Comparison of ENCODE assay signal across 16 cellular contexts in the genomic region with DNA sequence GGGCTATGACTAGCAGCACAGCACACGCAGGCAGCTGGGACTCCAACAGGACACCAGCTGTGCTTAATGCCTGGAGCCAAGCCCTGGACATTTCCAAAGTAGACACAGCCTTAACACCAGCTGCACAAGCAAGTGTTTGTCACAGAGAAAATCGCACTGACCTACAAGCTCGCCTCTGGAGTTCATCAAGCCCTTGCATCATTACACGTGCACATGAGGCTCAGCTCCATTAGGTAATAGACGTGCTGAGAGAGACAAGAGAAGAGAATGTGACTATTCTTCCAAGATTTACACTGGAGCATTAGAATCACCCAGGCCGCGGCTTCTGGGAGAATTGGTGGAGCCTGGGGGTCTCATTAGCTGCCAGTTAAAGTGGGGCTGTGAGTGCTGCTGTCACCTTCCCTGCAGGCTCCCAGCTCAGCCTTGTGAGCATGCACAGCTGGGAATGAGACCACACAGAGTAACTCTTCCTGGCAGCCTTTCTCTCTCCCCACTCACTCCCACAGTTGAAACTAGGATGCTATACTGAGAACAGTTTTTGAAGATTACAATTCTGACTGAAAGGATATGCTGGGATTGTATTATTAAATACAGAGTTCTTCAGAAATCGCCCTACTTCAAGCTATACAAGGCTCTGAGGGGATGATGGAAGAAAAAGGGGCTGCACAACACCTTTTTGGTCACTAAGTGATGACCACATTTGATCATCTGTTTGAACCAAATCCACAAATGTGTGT. TPM values are rescaled to one million over a fixed set of nuclear protein-coding genes. Genes with fewer than 3 reads are reported as not detected.
A peak's percentile ranks its signal among the peaks of the same experiment; 100 is the strongest.
DNase-seq lines count a peak whose midpoint lies in the region; ATAC-seq and TF ChIP-seq lines count a peak whose summit lies in the region.
"Had no signal": no experiment of that assay in that cellular context is flagged by ENCODE, and none has a peak within 500 bp of the region (broad histone marks: within the 10 kb centered on the region; RNA-seq: fewer than 3 reads in every experiment).

No MANE protein-coding gene starts in this region.

- H4K8ac ChIP-seq in H9 (replicated peaks; ENCODE audit: insufficient read length, low read depth, low read length): no peak overlapping the region

- no peak overlapping the region for H4K91ac ChIP-seq in H9 (ENCODE audit: insufficient read length, low read depth, low read length)

- no peak overlapping the region for H4K5ac ChIP-seq in H9 (ENCODE audit: insufficient read length, low read depth, low read length)

- H3K36me3 Mint-ChIP-seq in H9 (ENCODE audit: insufficient read depth in 1 of 3, low read depth in 3 of 3): peaks cover 0 to 13% (median 7%) of the 10 kb centered on the region in 3 experiments
- H3K36me3 Mint-ChIP-seq in osteocyte (ENCODE audit: unreplicated experiment): no peaks in the 10 kb centered on the region
- H3K36me3 Mint-ChIP-seq: CD4-positive, alpha-beta memory T cell had no signal

- no peak overlapping the region for H2AK5ac ChIP-seq in H9 (ENCODE audit: insufficient read length, low read length)

- H3K18ac ChIP-seq in H9 (ENCODE audit: insufficient read length, low read depth, low read length): peak overlapping the region; percentile 15

- 0 out of 2 replicates have a peak overlapping the region, but pooled peaks have one; percentile 21 for H3K14ac ChIP-seq in H9 (ENCODE audit: insufficient read depth, low read length)

- H3K27ac Mint-ChIP-seq in H9 (peak overlapping the region in 1 of 3 experiments; percentile 22; a peak in 1 of 7 replicates), osteocyte (ENCODE audit: unreplicated experiment) (peak overlapping the region; percentile 4)
- H3K27ac Mint-ChIP-seq: CD4-positive, alpha-beta memory T cell; T-cell had no signal

- H3K27me3 Mint-ChIP-seq in H9 (ENCODE audit: low read depth): no peaks in the 10 kb centered on the region
- H3K27me3 Mint-ChIP-seq in osteocyte (ENCODE audit: unreplicated experiment): peaks cover 28% of the 10 kb centered on the region

- no peaks in the 10 kb centered on the region for H3K79me2 ChIP-seq in H9 (ENCODE audit: insufficient read depth, low read length)

- ATAC-seq in HG03280 (IDR thresholded peaks at IDR 0.05; ENCODE audit: unreplicated experiment): no peak
- ATAC-seq in HG03159 (IDR thresholded peaks at IDR 0.05; ENCODE audit: unreplicated experiment): no peak
- ATAC-seq: T-cell had no signal

- no CpG with 5 or more reads among the region's 8 CpGs for WGBS in H9 (ENCODE audit: extremely low coverage, insufficient read length, low lambda C conversion rate)

- no peak overlapping the region for H3K23ac ChIP-seq in H9 (ENCODE audit: insufficient read length, low read depth, low read length)

- no peak overlapping the region for H3K56ac ChIP-seq in H9 (ENCODE audit: insufficient read length, low read depth, low read length)

- H3K27me3 ChIP-seq in H9 (ENCODE audit: insufficient read depth, low read length): no peaks in the 10 kb centered on the region

- H4K20me1 ChIP-seq in H9 (ENCODE audit: control insufficient read depth, insufficient read depth, insufficient read length): no peaks in the 10 kb centered on the region

- H2BK5ac ChIP-seq in H9 (ENCODE audit: insufficient read length, low read length): no peak overlapping the region

- DNase-seq in H9 (no peak), NCI-H774 (lab: John Stamatoyannopoulos, UW) (peak; percentile 8), fibroblast of the aortic adventitia (ENCODE audit: low read depth) (peak; percentile 6), osteocyte (ENCODE audit: extremely low spot score, unreplicated experiment) (no peak), KG1 (lab: John Stamatoyannopoulos, UW) (no peak), cerebellar nuclear complex (lab: John Stamatoyannopoulos, UW) (no peak)
- DNase-seq: activated CD4-positive, alpha-beta T cell treated with anti-CD3 and anti-CD28 coated beads, Interleukin-2, amount 50 U/mL, for 1 hour; activated naive CD4-positive, alpha-beta T cell; CD4-positive, alpha-beta memory T cell; cortex of kidney; HCEC 1CT; hippocampal formation; Karpas-422; T-cell had no signal

- no peak for TF ChIP-seq CTCF in H9 (conservative IDR thresholded peaks at IDR 0.05)
- TF ChIP-seq CTCF in fibroblast of the aortic adventitia (IDR thresholded peaks at IDR 0.05; ENCODE audit: insufficient read depth, low read length): no peak
- no peak for TF ChIP-seq CTCF in osteocyte (IDR thresholded peaks at IDR 0.05)

- no peak overlapping the region for H2AFZ ChIP-seq in H9 (ENCODE audit: low read length)

- H3K4me3 ChIP-seq in fibroblast of the aortic adventitia (ENCODE audit: low read depth, low read length): no peak overlapping the region

- H3T11ph ChIP-seq in H9 (ENCODE audit: low read length): no peak overlapping the region

- no peak overlapping the region for H2BK12ac ChIP-seq in H9 (ENCODE audit: insufficient read length, low read depth, low read length)

- no peak overlapping the region for H2BK15ac ChIP-seq in H9 (ENCODE audit: low read depth, low read length)

- H3K4me1 Mint-ChIP-seq in H9 (peaks cover 14 to 16% of the 10 kb centered on the region in 2 experiments), osteocyte (ENCODE audit: unreplicated experiment) (peaks cover 5% of the 10 kb centered on the region)
- H3K4me1 Mint-ChIP-seq: CD4-positive, alpha-beta memory T cell; T-cell had no signal

- peaks cover 9% of the 10 kb centered on the region; the same call in 1 of the 2 replicates for H3K4me1 ChIP-seq in H9 (ENCODE audit: insufficient read depth, low read length)

- no peak overlapping the region for H3K27ac ChIP-seq in H9 (ENCODE audit: insufficient read length, low read depth, low read length)

- H3K9me3 Mint-ChIP-seq in H9 (peaks cover 5 to 20% of the 10 kb centered on the region in 2 experiments), osteocyte (ENCODE audit: unreplicated experiment) (peaks cover 4% of the 10 kb centered on the region)

- H3K4me2 ChIP-seq in H9 (ENCODE audit: insufficient read depth, insufficient read length, low read length): no peak overlapping the region

- H3K9ac ChIP-seq in H9 (ENCODE audit: extremely low read depth, insufficient read length, low read length): no peak overlapping the region

- no peaks in the 10 kb centered on the region for H3K9me3 ChIP-seq in H9 (ENCODE audit: control insufficient read depth, low read depth, low read length)

- H3K4me3 Mint-ChIP-seq in H9: no peak overlapping the region
- H3K4me3 Mint-ChIP-seq in osteocyte (ENCODE audit: unreplicated experiment): no peak overlapping the region
- H3K4me3 Mint-ChIP-seq: CD4-positive, alpha-beta memory T cell; T-cell had no signal

- H3K79me1 ChIP-seq in H9 (ENCODE audit: insufficient read depth, low read depth, low read length, poor library complexity, severe bottlenecking): no peaks in the 10 kb centered on the region

- H3K23me2 ChIP-seq in H9 (ENCODE audit: insufficient read length, low read depth, low read length, poor library complexity, severe bottlenecking): no peaks in the 10 kb centered on the region

- H2BK20ac ChIP-seq in H9 (ENCODE audit: low read depth, low read length, poor library complexity, severe bottlenecking): no peak overlapping the region

- no peak overlapping the region for H3K4ac ChIP-seq in H9 (ENCODE audit: low read depth, low read length)

- H2BK120ac ChIP-seq in H9 (ENCODE audit: low read depth, low read length, poor library complexity, severe bottlenecking): no peak overlapping the region

RNA-seq across cellular contexts. Expression of a gene that starts 10.6 kb away (rescaled TPM):
- total RNA-seq in H9 (2021) (not detected in 2 replicates), fibroblast of the aortic adventitia (ENCODE audit: low replicate concordance) (not detected in 2 replicates), osteocyte (not detected in 2 replicates)
- total RNA-seq: CD4-positive, alpha-beta memory T cell; T-cell had no signal

RNA-seq across cellular contexts. Expression of a gene that starts 57.8 kb away (rescaled TPM):
- total RNA-seq in H9 (2021): 79.5 and 84.6 TPM in 2 replicates
- 10.6 and 15.9 TPM in 2 replicates for total RNA-seq in fibroblast of the aortic adventitia (ENCODE audit: low replicate concordance)
- 30.7 and 31.7 TPM in 2 replicates for total RNA-seq in osteocyte

RNA-seq across cellular contexts. Expression of a gene that starts 58.2 kb away (rescaled TPM):
- 17.6 and 17.7 TPM in 2 replicates for total RNA-seq in H9 (2021)
- total RNA-seq in fibroblast of the aortic adventitia (ENCODE audit: low replicate concordance): 21.2 and 50.0 TPM in 2 replicates
- 23.5 and 24.0 TPM in 2 replicates for total RNA-seq in osteocyte

Comparison
In these comparisons a context has a peak if more than half of its experiments do, and no peak if none do; other contexts are left out.
1. DNase-seq: peak in NCI-H774 (single experiment) and fibroblast of the aortic adventitia (single experiment); none in H9 (single experiment), osteocyte (single experiment), KG1 (single experiment) and cerebellar nuclear complex (0 of 2).